ENCODE assay signal across 10 cellular contexts in the genomic region with DNA sequence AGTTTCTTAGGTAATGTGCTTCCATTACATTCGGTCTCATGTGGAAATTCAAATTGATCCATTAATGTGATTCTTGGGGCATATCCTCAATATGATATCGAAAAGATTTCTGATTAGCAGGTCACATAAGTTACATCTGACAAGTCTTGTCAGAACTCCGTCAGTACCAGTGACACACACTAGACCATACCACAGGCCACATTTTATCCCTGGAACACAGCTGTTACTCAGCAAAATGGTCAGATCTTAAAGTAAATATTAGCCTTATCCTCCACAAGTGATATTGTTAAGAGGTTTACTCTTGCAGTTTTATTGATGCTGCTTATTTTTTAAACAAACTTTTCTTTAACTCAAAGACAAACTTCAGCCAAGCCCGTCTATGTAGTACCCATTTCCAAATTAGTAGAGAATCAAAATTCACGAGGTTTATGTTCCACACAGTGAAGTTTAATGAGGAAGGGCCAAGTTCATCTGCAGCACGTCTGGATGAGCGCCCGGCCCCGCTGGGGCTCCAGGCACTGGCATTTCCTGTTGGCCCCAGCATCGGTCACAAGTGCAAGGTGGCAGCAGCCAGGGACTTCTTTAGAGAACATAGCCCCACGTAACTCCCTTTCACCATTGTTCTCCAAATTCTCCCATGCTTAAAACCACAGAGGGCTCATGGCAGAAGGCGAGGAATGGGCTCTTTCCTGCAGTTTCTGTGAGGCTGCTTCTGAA.
DNase-seq lines count a peak whose midpoint lies in the region; ATAC-seq and TF ChIP-seq lines count a peak whose summit lies in the region.
"Had no signal": no experiment of that assay in that cellular context is flagged by ENCODE, and none has a peak within 500 bp of the region (broad histone marks: within the 10 kb centered on the region; RNA-seq: fewer than 3 reads in every experiment).

No MANE protein-coding gene starts in this region.

- H3K36me3 Mint-ChIP-seq in IgD-negative memory B cell (no peaks in the 10 kb centered on the region), endodermal cell (ENCODE audit: low read depth) (no peaks in the 10 kb centered on the region)
- H3K36me3 Mint-ChIP-seq: activated naive CD8-positive, alpha-beta T cell treated with anti-CD3 and anti-CD28 coated beads, Interleukin-2, amount 10 ng/mL, durations not matched to agents 7 days and 5 days had no signal

- H3K4me1 Mint-ChIP-seq in IgD-negative memory B cell (peaks cover 0 to 2% (median 0%) of the 10 kb centered on the region in 3 donors), endodermal cell (peaks cover 15% of the 10 kb centered on the region)
- H3K4me1 Mint-ChIP-seq: activated naive CD8-positive, alpha-beta T cell treated with anti-CD3 and anti-CD28 coated beads, Interleukin-2, amount 10 ng/mL, durations not matched to agents 7 days and 5 days had no signal

- H3K27me3 ChIP-seq in stomach: no peaks in the 10 kb centered on the region
- no peaks in the 10 kb centered on the region for H3K27me3 ChIP-seq in WERI-Rb-1 (ENCODE audit: insufficient read depth, low read depth, severe bottlenecking)
- H3K27me3 ChIP-seq in endodermal cell (ENCODE audit: control insufficient read depth, insufficient read depth, low read length, poor library complexity, severe bottlenecking): no peaks in the 10 kb centered on the region

- TF ChIP-seq POLR2A in stomach (IDR thresholded peaks at IDR 0.05): no peak

- intact Hi-C loops in stomach (cut with DNase I; ENCODE audit: low total_unique reads): no loop called here

- no peaks in the 10 kb centered on the region for H3K27me3 Mint-ChIP-seq in IgD-negative memory B cell
- H3K27me3 Mint-ChIP-seq in endodermal cell (ENCODE audit: insufficient read depth): no peaks in the 10 kb centered on the region
- H3K27me3 Mint-ChIP-seq: activated naive CD8-positive, alpha-beta T cell treated with anti-CD3 and anti-CD28 coated beads, Interleukin-2, amount 10 ng/mL, durations not matched to agents 7 days and 5 days had no signal

- TF ChIP-seq EP300 in stomach (IDR thresholded peaks at IDR 0.05): no peak

- H3K4me3 Mint-ChIP-seq in IgD-negative memory B cell (no peak overlapping the region), endodermal cell (no peak overlapping the region)
- H3K4me3 Mint-ChIP-seq: activated naive CD8-positive, alpha-beta T cell treated with anti-CD3 and anti-CD28 coated beads, Interleukin-2, amount 10 ng/mL, durations not matched to agents 7 days and 5 days had no signal

- H3K27ac Mint-ChIP-seq in IgD-negative memory B cell (peak overlapping the region in 2 of 3 donors; percentile 43 to 59), endodermal cell (no peak overlapping the region)
- H3K27ac Mint-ChIP-seq: activated naive CD8-positive, alpha-beta T cell treated with anti-CD3 and anti-CD28 coated beads, Interleukin-2, amount 10 ng/mL, durations not matched to agents 7 days and 5 days had no signal

- H3K4me1 ChIP-seq in stomach (peaks cover 34 to 55% (median 37%) of the 10 kb centered on the region in 4 donors), endodermal cell (ENCODE audit: control insufficient read depth, insufficient read depth, low read length) (no peaks in the 10 kb centered on the region)

- H3K9me3 ChIP-seq in stomach: no peaks in the 10 kb centered on the region
- H3K9me3 ChIP-seq in WERI-Rb-1 (ENCODE audit: severe bottlenecking): no peaks in the 10 kb centered on the region
- peaks cover 15% of the 10 kb centered on the region for H3K9me3 ChIP-seq in endodermal cell (ENCODE audit: control insufficient read depth, low read length)

- H3K27ac ChIP-seq in stomach (peak overlapping the region; percentile 55 to 82 (median 71)), WERI-Rb-1 (no peak overlapping the region), endodermal cell (ENCODE audit: low read depth, low read length) (no peak overlapping the region)

- H3K36me3 ChIP-seq in stomach (no peaks in the 10 kb centered on the region), WERI-Rb-1 (no peaks in the 10 kb centered on the region), endodermal cell (ENCODE audit: control insufficient read depth, insufficient read depth, low read length) (no peaks in the 10 kb centered on the region)

- H3K4me3 ChIP-seq in stomach: no peak overlapping the region
- H3K4me3 ChIP-seq in WERI-Rb-1 (ENCODE audit: low read depth, low read length): no peak overlapping the region
- no peak overlapping the region for H3K4me3 ChIP-seq in endodermal cell (ENCODE audit: low read length)

- TF ChIP-seq CTCF in stomach (IDR thresholded peaks at IDR 0.05) (no peak), WERI-Rb-1 (IDR thresholded peaks at IDR 0.05; ENCODE audit: low read depth, low read length) (no peak), endodermal cell (conservative IDR thresholded peaks at IDR 0.05) (no peak)

- DNase-seq in anterior cingulate cortex (lab: John Stamatoyannopoulos, UW) (peak in 48 of 58 donors; percentile 17 to 90 (median 58)), inferior parietal cortex (ENCODE audit: extremely low spot score) (peak; percentile 38), stomach (peak; percentile 88), WERI-Rb-1 (no peak), hepatic stellate cell (ENCODE audit: low spot score) (no peak), endodermal cell (no peak)
- DNase-seq: activated naive CD8-positive, alpha-beta T cell treated with anti-CD3 and anti-CD28 coated beads, Interleukin-2, amount 10 ng/mL, durations not matched to agents 7 days and 5 days had no signal

- H3K9me3 Mint-ChIP-seq in IgD-negative memory B cell (peaks cover 0 to 4% (median 2%) of the 10 kb centered on the region in 3 donors), endodermal cell (peaks cover 2% of the 10 kb centered on the region)
- H3K9me3 Mint-ChIP-seq: activated naive CD8-positive, alpha-beta T cell treated with anti-CD3 and anti-CD28 coated beads, Interleukin-2, amount 10 ng/mL, durations not matched to agents 7 days and 5 days had no signal

- ATAC-seq in GM19395 (IDR thresholded peaks at IDR 0.05; ENCODE audit: unreplicated experiment): no peak
- ATAC-seq: activated CD4-positive, CD25-positive, alpha-beta regulatory T cell treated with anti-CD3 and anti-CD28 coated beads, Interleukin-2, amount 50 U/mL, for 24 hours had no signal

- 13 to 26% (median 21%) methylated on average over 12 of the region's 12 CpGs for WGBS in stomach, 5 donors
- 87 to 90% methylated on average over 8 to 12 of the region's 12 CpGs for WGBS in endodermal cell (ENCODE audit: insufficient coverage in 1 of 2, insufficient read length in 1 of 2), 2 experiments

- no peak overlapping the region for H3K9ac ChIP-seq in endodermal cell (ENCODE audit: extremely low read depth, low read length, poor library complexity, severe bottlenecking)

Comparison
In these comparisons a context has a peak if more than half of its experiments do, and no peak if none do; other contexts are left out.
1. DNase-seq: peak in anterior cingulate cortex (48 of 58), inferior parietal cortex (single experiment) and stomach (single experiment); none in WERI-Rb-1 (single experiment), hepatic stellate cell (single experiment) and endodermal cell (single experiment).
2. H3K27ac ChIP-seq: peak in stomach (5 of 5); none in WERI-Rb-1 (single experiment) and endodermal cell (single experiment).